8 cellular contexts compared by ENCODE assay signal in genomic region chr2:2613279-2614199, GRCh38.
DNase-seq lines count a peak whose midpoint lies in the region; ATAC-seq and TF ChIP-seq lines count a peak whose summit lies in the region.

No MANE protein-coding gene starts in this region.

- H3K4me3 ChIP-seq in AG04450 (ENCODE audit: low read depth, low read length) (peak overlapping the region; percentile 51), mucosa of descending colon (no peak overlapping the region)

- H3K27ac ChIP-seq in AG04450 (ENCODE audit: low read depth, low read length) (no peak overlapping the region), epithelial cell of prostate (peak overlapping the region; percentile 37)

- ATAC-seq in GM19025 (IDR thresholded peaks at IDR 0.05; ENCODE audit: low read depth, unreplicated experiment): peak; percentile 100
- ATAC-seq in HG03196 (IDR thresholded peaks at IDR 0.05; ENCODE audit: unreplicated experiment): peak; percentile 100
- ATAC-seq in mucosa of descending colon: peak; percentile 92

- H3K9me3 ChIP-seq in AG04450 (ENCODE audit: control insufficient read depth, insufficient read depth, low read length) (peaks cover 4% of the 10 kb centered on the region), mucosa of descending colon (no peaks in the 10 kb centered on the region)

- intact Hi-C loops in mucosa of descending colon (cut with DNase I, micrococcal nuclease): no loop called here

- no peaks in the 10 kb centered on the region for H3K36me3 ChIP-seq in mucosa of descending colon (ENCODE audit: low read depth)

- H3K4me1 ChIP-seq in mucosa of descending colon (ENCODE audit: low read depth): no peaks in the 10 kb centered on the region

- CTCF ChIA-PET in AG04450 (lab: Charles Lee): no interaction called here

- peak; percentile 52 for DNase-seq in AG04450 (ENCODE audit: low read depth, low spot score)
- DNase-seq in NCI-H748 (lab: John Stamatoyannopoulos, UW; ENCODE audit: unreplicated experiment): peak; percentile 98
- peak; percentile 74 for DNase-seq in activated T-cell treated with anti-CD3 and anti-CD28 coated beads for 1 hour (ENCODE audit: low read depth)
- peak; percentile 74 for DNase-seq in epithelial cell of prostate (ENCODE audit: low read depth, low spot score)
- peak; percentile 75 to 83 (median 79) for DNase-seq in mucosa of descending colon
- peak; percentile 48 to 66 for DNase-seq in stimulated activated CD8-positive, alpha-beta memory T cell treated with anti-CD3 and anti-CD28 coated beads, Interleukin-2, amount 100 ng/mL, for 1 hour (ENCODE audit: low read depth in 2 of 2)

- no peaks in the 10 kb centered on the region for H3K27me3 ChIP-seq in AG04450 (ENCODE audit: control insufficient read depth, insufficient read depth, low read length)

- TF ChIP-seq CTCF in AG04450 (IDR thresholded peaks at IDR 0.05; ENCODE audit: low read depth, low read length): no peak
- TF ChIP-seq CTCF in mucosa of descending colon (IDR thresholded peaks at IDR 0.05): no peak

- POLR2A ChIA-PET in AG04450 (lab: Yijun Ruan, JAX): no interaction called here
